In the genomic region with DNA sequence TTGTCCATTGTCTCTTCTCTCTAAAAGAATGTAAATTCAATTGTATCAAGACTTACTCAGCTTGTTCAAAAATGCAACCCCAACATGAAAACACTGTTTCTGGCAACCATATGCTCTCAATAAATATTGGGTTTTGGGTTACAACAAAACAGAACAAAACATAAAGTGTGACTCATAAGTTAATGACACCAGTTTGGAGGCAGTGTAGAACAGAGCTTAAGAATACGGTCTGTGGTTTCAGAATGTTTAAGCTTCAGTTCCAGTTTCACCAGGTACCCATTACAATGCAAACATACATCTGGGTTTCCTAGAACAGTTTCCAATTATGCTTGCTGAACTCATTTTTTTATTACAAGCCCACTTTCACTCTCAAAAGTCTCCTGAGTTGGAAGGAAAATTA, we compare ENCODE assay signal across 12 cellular contexts.
DNase-seq lines count a peak whose midpoint lies in the region; ATAC-seq and TF ChIP-seq lines count a peak whose summit lies in the region.
"Had no signal": no experiment of that assay in that cellular context is flagged by ENCODE, and none has a peak within 500 bp of the region (broad histone marks: within the 10 kb centered on the region; RNA-seq: fewer than 3 reads in every experiment).

No MANE protein-coding gene starts in this region.

- H3K56ac ChIP-seq in mesendoderm (ENCODE audit: low read length): no peak overlapping the region

- no peak overlapping the region for H2BK120ac ChIP-seq in mesendoderm (ENCODE audit: low read depth, low read length)

- H2BK5ac ChIP-seq in mesendoderm (ENCODE audit: low read length): no peak overlapping the region

- TF ChIP-seq POLR2A in erythroblast (IDR thresholded peaks at IDR 0.05; ENCODE audit: low read length): no peak

- H3K79me1 ChIP-seq in mesendoderm (ENCODE audit: low read length): no peaks in the 10 kb centered on the region

- no peak for TF ChIP-seq CTCF in HFF-Myc (IDR thresholded peaks at IDR 0.05; ENCODE audit: low read depth, low read length, missing control alignments)

- H3K4me3 ChIP-seq in HFF-Myc (replicated peaks; ENCODE audit: low read depth, low read length): no peak overlapping the region
- H3K4me3 ChIP-seq in mesendoderm (ENCODE audit: low read length): no peak overlapping the region
- H3K4me3 ChIP-seq: ovary had no signal

- no peak overlapping the region for H3K18ac ChIP-seq in mesendoderm (ENCODE audit: low read length)

- H2BK15ac ChIP-seq in mesendoderm (replicated peaks; ENCODE audit: low read depth): no peak overlapping the region

- no peaks in the 10 kb centered on the region for H3K36me3 ChIP-seq in mesendoderm (ENCODE audit: control insufficient read depth, insufficient read depth, low read length)
- H3K36me3 ChIP-seq: ovary had no signal

- no peak overlapping the region for H3K9ac ChIP-seq in mesendoderm (ENCODE audit: low read length)

- H3K27me3 ChIP-seq in mesendoderm (ENCODE audit: insufficient read depth, low read length, poor library complexity): no peaks in the 10 kb centered on the region
- H3K27me3 ChIP-seq: ovary had no signal

- no peak overlapping the region for H3K4me2 ChIP-seq in mesendoderm (ENCODE audit: low read length)

- no peak overlapping the region for H3K23ac ChIP-seq in mesendoderm (ENCODE audit: low read length)

- DNase-seq in HFF-Myc (ENCODE audit: extremely low read depth, low read depth) (peak; percentile 6), HT1080 (ENCODE audit: low read depth) (peak; percentile 58), epidermal melanocyte (ENCODE audit: insufficient read length, low spot score) (peak; percentile 20), mesendoderm (no peak), erythroblast (lab: John Stamatoyannopoulos, UW) (no peak), germinal center (ENCODE audit: low spot score) (no peak), SHP77 (lab: John Stamatoyannopoulos, UW) (no peak)
- DNase-seq: activated effector memory CD4-positive, alpha-beta T cell treated with Interleukin-2 at 50 U/mL for 16 hours; DND-41; ovary had no signal

- peak; percentile 95 for ATAC-seq in GM18511 (IDR thresholded peaks at IDR 0.05; ENCODE audit: unreplicated experiment)
- ATAC-seq: stimulated activated effector memory CD8-positive, alpha-beta T cell treated with anti-CD3 and anti-CD28 coated beads, Interleukin-12 subunit alpha, Interleukin-12 subunit beta, amount 100 ng/mL, for 72 hours had no signal

- no peak overlapping the region for H3K27ac ChIP-seq in mesendoderm (ENCODE audit: low read depth, low read length)
- H3K27ac ChIP-seq: ovary had no signal

- no peak overlapping the region for H4K5ac ChIP-seq in mesendoderm (ENCODE audit: low read length)

- H4K8ac ChIP-seq in mesendoderm (ENCODE audit: low read depth, low read length): no peak overlapping the region

- WGBS in mesendoderm (ENCODE audit: extremely low coverage, insufficient coverage, low lambda C conversion rate): no CpG with 5 or more reads among the region's 1 CpG

- H3K4ac ChIP-seq in mesendoderm (ENCODE audit: low read depth, low read length): no peak overlapping the region

- H2AK5ac ChIP-seq in mesendoderm (ENCODE audit: low read length): no peak overlapping the region

- H3K4me1 ChIP-seq in mesendoderm (ENCODE audit: control insufficient read depth, low read depth, low read length): no peaks in the 10 kb centered on the region

- H3K79me2 ChIP-seq in mesendoderm (ENCODE audit: control insufficient read depth, insufficient read depth, low read length): no peaks in the 10 kb centered on the region

Comparison
In these comparisons a context has a peak if more than half of its experiments do, and no peak if none do; other contexts are left out.
1. DNase-seq: peak in HFF-Myc (single experiment), HT1080 (single experiment) and epidermal melanocyte (single experiment); none in mesendoderm (single experiment), erythroblast (0 of 2), germinal center (single experiment) and SHP77 (0 of 2).